Comparison of ENCODE assay signal across 1 cellular context in the genomic region with DNA sequence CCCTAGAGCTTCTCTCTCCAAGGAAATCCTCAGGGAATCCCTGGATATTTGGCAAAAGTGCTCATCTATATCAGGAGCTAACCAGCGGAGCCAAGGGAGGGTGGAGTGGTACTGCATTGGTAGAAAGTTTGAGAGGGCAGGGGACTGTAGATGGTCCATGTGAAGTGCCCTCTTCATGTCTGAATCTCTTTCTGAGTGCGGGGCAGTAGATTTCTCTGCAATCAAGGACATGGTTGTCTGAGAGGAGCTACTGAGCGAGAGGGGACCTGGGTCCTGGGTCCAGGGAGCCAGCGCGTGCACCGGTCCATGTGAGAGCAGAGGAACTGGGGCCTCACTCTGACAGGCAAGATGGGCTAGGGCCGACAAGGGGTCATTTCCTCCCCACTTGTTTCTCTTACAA.
TF ChIP-seq lines count a peak whose summit lies in the region.

No MANE protein-coding gene starts in this region.

TF ChIP-seq in H1, 55 proteins besides CTCF, POLR2A, EP300 and RAD21:
- no peak for TF ChIP-seq RBBP5 (IDR thresholded peaks at IDR 0.05; ENCODE audit: borderline replicate concordance, low read depth, low read length)
- TF ChIP-seq RFX5 (IDR thresholded peaks at IDR 0.05; ENCODE audit: borderline replicate concordance, low read depth, low read length), result no peak
- TF ChIP-seq NANOG (IDR thresholded peaks at IDR 0.05; ENCODE audit: insufficient read depth, low read depth, low read length, poor library complexity, severe bottlenecking), result no peak
- no peak for TF ChIP-seq MAFK (IDR thresholded peaks at IDR 0.05; ENCODE audit: low read depth, low read length)
- TF ChIP-seq TCF12 (IDR thresholded peaks at IDR 0.05; ENCODE audit: low read depth, low read length), result no peak
- TF ChIP-seq KDM1A (IDR thresholded peaks at IDR 0.05; ENCODE audit: borderline replicate concordance, low read length), result no peak
- no peak for TF ChIP-seq USF2 (IDR thresholded peaks at IDR 0.05; ENCODE audit: low read length)
- no peak for TF ChIP-seq ZNF274 (IDR thresholded peaks at IDR 0.05; ENCODE audit: borderline replicate concordance, extremely low read depth, low read length)
- no peak for TF ChIP-seq HDAC6 (IDR thresholded peaks at IDR 0.05; ENCODE audit: low read depth, low read length)
- TF ChIP-seq BRCA1 (IDR thresholded peaks at IDR 0.05; ENCODE audit: low read depth, low read length), result no peak
- no peak for TF ChIP-seq SP4 (IDR thresholded peaks at IDR 0.05; ENCODE audit: low read length)
- no peak for TF ChIP-seq CEBPB (IDR thresholded peaks at IDR 0.05; ENCODE audit: low read depth, low read length)
- no peak for TF ChIP-seq FOSL1 (IDR thresholded peaks at IDR 0.05; ENCODE audit: insufficient read depth, low read depth, low read length)
- TF ChIP-seq KDM5A (IDR thresholded peaks at IDR 0.05; ENCODE audit: low read length), result no peak
- no peak for TF ChIP-seq ASH2L (IDR thresholded peaks at IDR 0.05; ENCODE audit: low read length)
- TF ChIP-seq JUN (IDR thresholded peaks at IDR 0.05; ENCODE audit: low read depth, low read length), result no peak
- no peak for TF ChIP-seq JUND (IDR thresholded peaks at IDR 0.05; ENCODE audit: low read length)
- no peak for TF ChIP-seq RNF2 (IDR thresholded peaks at IDR 0.05; ENCODE audit: borderline replicate concordance, low read depth, low read length, missing control alignments, poor library complexity, severe bottlenecking)
- no peak for TF ChIP-seq SUZ12 (IDR thresholded peaks at IDR 0.05; ENCODE audit: low read length)
- TF ChIP-seq, protein P1, sequence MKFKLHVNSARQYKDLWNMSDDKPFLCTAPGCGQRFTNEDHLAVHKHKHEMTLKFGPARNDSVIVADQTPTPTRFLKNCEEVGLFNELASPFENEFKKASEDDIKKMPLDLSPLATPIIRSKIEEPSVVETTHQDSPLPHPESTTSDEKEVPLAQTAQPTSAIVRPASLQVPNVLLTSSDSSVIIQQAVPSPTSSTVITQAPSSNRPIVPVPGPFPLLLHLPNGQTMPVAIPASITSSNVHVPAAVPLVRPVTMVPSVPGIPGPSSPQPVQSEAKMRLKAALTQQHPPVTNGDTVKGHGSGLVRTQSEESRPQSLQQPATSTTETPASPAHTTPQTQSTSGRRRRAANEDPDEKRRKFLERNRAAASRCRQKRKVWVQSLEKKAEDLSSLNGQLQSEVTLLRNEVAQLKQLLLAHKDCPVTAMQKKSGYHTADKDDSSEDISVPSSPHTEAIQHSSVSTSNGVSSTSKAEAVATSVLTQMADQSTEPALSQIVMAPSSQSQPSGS (IDR thresholded peaks at IDR 0.05; ENCODE audit: low read length), result no peak
TF ChIP-seq in H1: peak in this region for 0.
